30 cellular contexts compared by ENCODE assay signal in the genomic region with DNA sequence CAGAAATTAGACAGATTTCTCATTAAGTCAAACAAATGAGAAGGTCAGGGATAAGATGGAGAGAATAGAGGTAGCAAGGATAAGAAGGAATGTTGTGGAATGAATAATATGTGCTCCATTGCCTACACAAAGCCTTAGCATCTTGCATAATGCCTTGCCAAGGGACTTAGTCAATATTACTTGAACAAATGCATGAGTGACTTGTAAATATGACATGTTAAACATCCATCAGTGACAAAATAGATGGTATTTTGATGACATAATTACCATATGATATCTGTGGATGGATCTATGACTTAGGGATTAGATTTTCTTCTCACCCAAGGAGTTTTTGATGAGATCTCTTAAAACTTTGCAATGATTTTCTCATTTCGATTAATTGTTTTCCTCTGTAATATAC.
"Had no signal": no experiment of that assay in that cellular context is flagged by ENCODE, and none has a peak within 500 bp of the region (broad histone marks: within the 10 kb centered on the region; RNA-seq: fewer than 3 reads in every experiment).

No MANE protein-coding gene starts in this region.

- H3K27me3 Mint-ChIP-seq: activated CD8-positive, alpha-beta T cell treated with anti-CD3 and anti-CD28 coated beads for 36 hours; activated naive CD8-positive, alpha-beta T cell had no signal

- H3K36me3 ChIP-seq: cardiac muscle cell, colonic mucosa, gastroesophageal sphincter, neutrophil, right lobe of liver, thoracic aorta, uterus had no signal

- H2AFZ ChIP-seq: hepatocyte had no signal

- H3K27me3 ChIP-seq: cardiac muscle cell, colonic mucosa, gastroesophageal sphincter, hepatocyte, neutrophil, right lobe of liver, uterus had no signal

- H3K36me3 Mint-ChIP-seq: activated naive CD8-positive, alpha-beta T cell; brain; type B pancreatic cell had no signal

- H3K9me3 ChIP-seq: colonic mucosa, gastroesophageal sphincter, neutrophil, right lobe of liver, thoracic aorta, uterus had no signal

- H3K27ac ChIP-seq: cardiac muscle cell, colonic mucosa, epithelial cell of prostate, gastroesophageal sphincter, hepatocyte, neutrophil, right lobe of liver, skin epidermis, thoracic aorta, uterus had no signal

- H3K4me1 Mint-ChIP-seq: brain had no signal

- H3K4me3 ChIP-seq: cardiac muscle cell, colonic mucosa, gastroesophageal sphincter, hepatocyte, right lobe of liver, skin epidermis, thoracic aorta, uterus had no signal

- FAIRE-seq: endometrium, keratinocyte had no signal

- H3K79me2 ChIP-seq: hepatocyte had no signal

- ATAC-seq: activated CD8-positive, alpha-beta T cell treated with anti-CD3 and anti-CD28 coated beads for 36 hours; gastroesophageal sphincter; left colon; right lobe of liver; stimulated activated naive CD8-positive, alpha-beta T cell treated with anti-CD3 and anti-CD28 coated beads, Interleukin-15, Interleukin-2, amounts not matched to agents 100 U/mL and 50 U/mL, for 24 hours had no signal

- H3K4me2 ChIP-seq: hepatocyte had no signal

- DNase-seq: activated CD4-positive, alpha-beta T cell treated with anti-CD3 and anti-CD28 coated beads for 1 hour; activated CD4-positive, alpha-beta T cell treated with anti-CD3 and anti-CD28 coated beads, Interleukin-2, amount 50 U/mL, for 1 hour; activated CD8-positive, alpha-beta T cell treated with anti-CD3 and anti-CD28 coated beads for 36 hours; activated naive CD4-positive, alpha-beta T cell; activated T-cell treated with anti-CD3 and anti-CD28 coated beads, Interleukin-2, amount 50 U/mL, for 48 hours; aorta; cerebellar nuclear complex; colonic mucosa; effector CD8-positive, alpha-beta T cell; left colon; right lobe of liver; stimulated activated CD4-positive, alpha-beta T cell treated with anti-CD3 and anti-CD28 coated beads, Interleukin-12 subunit alpha, Interleukin-12 subunit beta, amount 100 ng/mL, for 4 hours; stimulated activated CD4-positive, alpha-beta T cell treated with anti-CD3 and anti-CD28 coated beads, Interleukin-4, amount 100 ng/mL, for 1 hour; stimulated activated naive CD8-positive, alpha-beta T cell treated with anti-CD3 and anti-CD28 coated beads, Interleukin-15, Interleukin-2, amounts not matched to agents 100 U/mL and 50 U/mL, for 24 hours; T-helper 2 cell; uterus had no signal

- H3K4me3 Mint-ChIP-seq: activated CD8-positive, alpha-beta T cell treated with anti-CD3 and anti-CD28 coated beads for 36 hours; activated naive CD8-positive, alpha-beta T cell; brain; nephron; type B pancreatic cell had no signal

- H3K27ac Mint-ChIP-seq: activated CD8-positive, alpha-beta T cell treated with anti-CD3 and anti-CD28 coated beads for 36 hours; activated naive CD8-positive, alpha-beta T cell; activated T-helper 2 cell treated with anti-CD3 and anti-CD28 coated beads, Interferon-gamma antibody, Interleukin-2, Interleukin-4, amounts not matched to agents 10 μg/mL and 5 μg/mL and 100 μg/mL, durations not matched to agents 14 hours and 24 hours and 36 hours; nephron; type B pancreatic cell had no signal

- H3K4me1 ChIP-seq: colonic mucosa, gastroesophageal sphincter, right lobe of liver, uterus had no signal

- H3K9me3 Mint-ChIP-seq: activated CD8-positive, alpha-beta T cell treated with anti-CD3 and anti-CD28 coated beads for 36 hours; activated T-helper 2 cell treated with anti-CD3 and anti-CD28 coated beads, Interferon-gamma antibody, Interleukin-2, Interleukin-4, amounts not matched to agents 10 μg/mL and 5 μg/mL and 100 μg/mL, durations not matched to agents 14 hours and 24 hours and 36 hours; nephron; type B pancreatic cell had no signal
